ENCODE assay signal across 15 cellular contexts in the genomic region with DNA sequence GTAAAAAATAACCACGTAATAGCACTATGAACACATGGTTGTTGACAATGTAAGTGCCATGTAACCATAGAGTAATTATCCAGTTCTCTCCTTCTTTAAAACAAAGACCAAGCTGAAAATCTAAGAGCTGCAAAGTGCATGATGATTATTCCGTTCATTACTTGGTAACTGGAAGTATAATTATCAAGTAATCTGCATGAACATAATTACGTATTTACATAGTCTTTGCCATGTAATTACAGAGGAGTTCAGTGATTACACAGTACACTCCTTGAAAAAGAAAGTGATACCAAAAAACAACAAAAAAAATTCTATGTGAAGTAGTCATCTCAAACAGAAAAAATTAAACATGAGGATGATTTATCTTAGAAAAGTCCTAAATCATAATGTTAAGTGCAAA.
"Had no signal": no experiment of that assay in that cellular context is flagged by ENCODE, and none has a peak within 500 bp of the region (broad histone marks: within the 10 kb centered on the region; RNA-seq: fewer than 3 reads in every experiment).

No MANE protein-coding gene starts in this region.

- H3K36me3 Mint-ChIP-seq: activated naive CD8-positive, alpha-beta T cell; stimulated activated memory B cell treated with anti-CD40 and anti-IgM and Interleukin-4, amounts not matched to agents 10 μg/mL and 1 μg/mL and 100 μg/mL, for 72 hours had no signal

- H3K4me1 ChIP-seq: foreskin keratinocyte, pancreas, sigmoid colon had no signal

- DNase-seq: activated CD4-positive, alpha-beta T cell treated with anti-CD3 and anti-CD28 coated beads, Interleukin-2, amount 10 ng/mL, durations not matched to agents 24 days and 14 days; activated CD4-positive, CD25-positive, alpha-beta regulatory T cell; activated gamma-delta T cell treated with Interleukin-2 at 50 U/mL for 16 hours; amygdala; effector CD8-positive, alpha-beta T cell; foreskin keratinocyte; glutamatergic neuron; mesendoderm; pancreas; sigmoid colon; stimulated activated CD4-positive, alpha-beta T cell treated with anti-CD3 and anti-CD28 coated beads, Interleukin-2, amount 100 ng/mL, for 48 hours had no signal

- H3K27ac ChIP-seq: foreskin keratinocyte, pancreas, sigmoid colon had no signal

- H3K27ac Mint-ChIP-seq: activated CD4-positive, alpha-beta T cell treated with anti-CD3 and anti-CD28 coated beads, Interleukin-2, amount 10 ng/mL, durations not matched to agents 24 days and 14 days; activated naive CD8-positive, alpha-beta T cell; stimulated activated memory B cell treated with anti-CD40 and anti-IgM and Interleukin-4, amounts not matched to agents 10 μg/mL and 1 μg/mL and 100 μg/mL, for 72 hours; T-helper 2 cell treated with Interferon-gamma antibody and Interleukin-4, amounts not matched to agents 5 μg/mL and 100 μg/mL, for 36 hours had no signal

- ATAC-seq: foreskin keratinocyte; pancreas; stimulated activated memory B cell treated with anti-CD40 and anti-IgM and Interleukin-4, amounts not matched to agents 10 μg/mL and 1 μg/mL and 100 μg/mL, for 72 hours had no signal

- H3K36me3 ChIP-seq: pancreas, sigmoid colon had no signal

- H3K4me3 ChIP-seq: pancreas, sigmoid colon had no signal

- H3K9me3 Mint-ChIP-seq: activated CD4-positive, alpha-beta T cell treated with anti-CD3 and anti-CD28 coated beads, Interleukin-2, amount 10 ng/mL, durations not matched to agents 24 days and 14 days; neural crest cell; stimulated activated memory B cell treated with anti-CD40 and anti-IgM and Interleukin-4, amounts not matched to agents 10 μg/mL and 1 μg/mL and 100 μg/mL, for 72 hours; T-helper 2 cell treated with Interferon-gamma antibody and Interleukin-4, amounts not matched to agents 5 μg/mL and 100 μg/mL, for 36 hours had no signal

- H3K4me3 Mint-ChIP-seq: activated CD4-positive, alpha-beta T cell treated with anti-CD3 and anti-CD28 coated beads, Interleukin-2, amount 10 ng/mL, durations not matched to agents 24 days and 14 days; activated naive CD8-positive, alpha-beta T cell; neural crest cell; stimulated activated memory B cell treated with anti-CD40 and anti-IgM and Interleukin-4, amounts not matched to agents 10 μg/mL and 1 μg/mL and 100 μg/mL, for 72 hours; T-helper 2 cell treated with Interferon-gamma antibody and Interleukin-4, amounts not matched to agents 5 μg/mL and 100 μg/mL, for 36 hours had no signal

- H3K9me3 ChIP-seq: pancreas, sigmoid colon had no signal

- H3K27me3 Mint-ChIP-seq: activated CD4-positive, alpha-beta T cell treated with anti-CD3 and anti-CD28 coated beads, Interleukin-2, amount 10 ng/mL, durations not matched to agents 24 days and 14 days; stimulated activated memory B cell treated with anti-CD40 and anti-IgM and Interleukin-4, amounts not matched to agents 10 μg/mL and 1 μg/mL and 100 μg/mL, for 72 hours had no signal

- H3K4me1 Mint-ChIP-seq: activated CD4-positive, alpha-beta T cell treated with anti-CD3 and anti-CD28 coated beads, Interleukin-2, amount 10 ng/mL, durations not matched to agents 24 days and 14 days; stimulated activated memory B cell treated with anti-CD40 and anti-IgM and Interleukin-4, amounts not matched to agents 10 μg/mL and 1 μg/mL and 100 μg/mL, for 72 hours had no signal

- H3K27me3 ChIP-seq: foreskin keratinocyte, pancreas, sigmoid colon had no signal
